17 cellular contexts compared by ENCODE assay signal in genomic region chr13:48564046-48564445, GRCh38. TPM values are rescaled to one million over a fixed set of nuclear protein-coding genes. Genes with fewer than 3 reads are reported as not detected.
DNase-seq lines count a peak whose midpoint lies in the region; ATAC-seq, FAIRE-seq and TF ChIP-seq lines count a peak whose summit lies in the region.
"Had no signal": no experiment of that assay in that cellular context is flagged by ENCODE, and none has a peak within 500 bp of the region (broad histone marks: within the 10 kb centered on the region; RNA-seq: fewer than 3 reads in every experiment).

No MANE protein-coding gene starts in this region.

- FAIRE-seq in bronchial epithelial cell (lab: Jason Lieb, UNC): no peak
- FAIRE-seq: RCC 7860 had no signal

- TF ChIP-seq CTCF in BE2C (IDR thresholded peaks at IDR 0.05; ENCODE audit: low read depth, low read length): no peak
- TF ChIP-seq CTCF in bronchial epithelial cell (IDR thresholded peaks at IDR 0.05; ENCODE audit: insufficient read depth, low read length, severe bottlenecking): no peak

- DNase-seq in BE2C (peak; percentile 16), LHCN-M2 (ENCODE audit: low read depth) (peak; percentile 88), bronchial epithelial cell (ENCODE audit: low read depth) (peak; percentile 48), lung microvascular endothelial cell (ENCODE audit: low read depth in 2 of 2) (peak; percentile 37 to 48), SW480 (ENCODE audit: low spot score) (no peak)
- DNase-seq: activated CD4-positive, alpha-beta T cell treated with anti-CD3 and anti-CD28 coated beads for 36 hours; activated T-cell treated with anti-CD3 and anti-CD28 coated beads, Interleukin-2, amount 50 U/mL, for 48 hours; NCI-H1694 treated with DMSO at 0.1 percent for 48 hours; NCI-H510A; stomach had no signal

- H3K9me3 ChIP-seq in BE2C: no peaks in the 10 kb centered on the region; the same call in 1 of the 2 replicates
- H3K9me3 ChIP-seq: gastroesophageal sphincter, HAP-1, stomach had no signal

- peaks cover 18% of the 10 kb centered on the region for H3K4me1 ChIP-seq in BE2C

- H3K36me3 ChIP-seq in BE2C (no peaks in the 10 kb centered on the region), bronchial epithelial cell (ENCODE audit: control insufficient read depth, insufficient read depth, low read length) (no peaks in the 10 kb centered on the region)
- H3K36me3 ChIP-seq: gastroesophageal sphincter, HAP-1, stomach had no signal

- H3K4me3 ChIP-seq in BE2C (ENCODE audit: low read depth, low read length) (no peak overlapping the region), bronchial epithelial cell (ENCODE audit: low read depth, low read length) (no peak overlapping the region)
- H3K4me3 ChIP-seq: gastroesophageal sphincter, HAP-1, skin epidermis, stomach had no signal

- H3K27me3 ChIP-seq in BE2C: no peaks in the 10 kb centered on the region
- no peaks in the 10 kb centered on the region for H3K27me3 ChIP-seq in bronchial epithelial cell (ENCODE audit: control insufficient read depth, insufficient read depth, low read length)
- H3K27me3 ChIP-seq: gastroesophageal sphincter, stomach had no signal

- ATAC-seq in HG03097 (IDR thresholded peaks at IDR 0.05; ENCODE audit: low FRiP score, unreplicated experiment) (no peak), HG02840 (IDR thresholded peaks at IDR 0.05; ENCODE audit: low FRiP score, unreplicated experiment) (no peak), GM21737 (IDR thresholded peaks at IDR 0.05; ENCODE audit: unreplicated experiment) (no peak)
- ATAC-seq: activated CD4-positive, alpha-beta T cell treated with anti-CD3 and anti-CD28 coated beads for 36 hours; gastroesophageal sphincter had no signal

RNA-seq across cellular contexts. Expression of gene RCBTB2, which starts 31.2 kb away (rescaled TPM):
- 9.2 TPM for polyA plus RNA-seq in BE2C (2012; ENCODE audit: insufficient read depth, insufficient read length, low read depth)
- 21.0 and 22.2 TPM in 2 replicates for total RNA-seq in LHCN-M2 (2014; rRNA removed)
- polyA plus RNA-seq in LHCN-M2 (2012): 7.8 TPM
- total RNA-seq in bronchial epithelial cell: 1.8 and 4.7 TPM in 2 replicates
- 10.0 and 15.3 TPM in 2 replicates for total RNA-seq in lung microvascular endothelial cell
